ENCODE assay signal across 13 cellular contexts in genomic region chr7:33495207-33495606, GRCh38.
DNase-seq lines count a peak whose midpoint lies in the region; TF ChIP-seq lines count a peak whose summit lies in the region.
"Had no signal": no experiment of that assay in that cellular context is flagged by ENCODE, and none has a peak within 500 bp of the region (broad histone marks: within the 10 kb centered on the region; RNA-seq: fewer than 3 reads in every experiment).

No MANE protein-coding gene starts in this region.

- H3K27me3 ChIP-seq in HUES48 (ENCODE audit: control insufficient read depth, insufficient read depth, low read length) (no peaks in the 10 kb centered on the region), endodermal cell (ENCODE audit: control insufficient read depth, insufficient read depth, low read length, poor library complexity, severe bottlenecking) (no peaks in the 10 kb centered on the region)
- H3K27me3 ChIP-seq: BE2C had no signal

- H3K4me1 Mint-ChIP-seq in endodermal cell, result peaks cover 10% of the 10 kb centered on the region
- peaks cover 20% of the 10 kb centered on the region for H3K4me1 Mint-ChIP-seq in nephron progenitor cell
- H3K4me1 Mint-ChIP-seq: T-cell had no signal

- H3K9ac ChIP-seq in HUES48 (ENCODE audit: low read depth, low read length), result no peak overlapping the region
- H3K9ac ChIP-seq in endodermal cell (ENCODE audit: extremely low read depth, low read length, poor library complexity, severe bottlenecking), result no peak overlapping the region

- H3K27ac ChIP-seq in HUES48 (ENCODE audit: low read depth, low read length), result peak overlapping the region; percentile 74
- peak overlapping the region; percentile 71 for H3K27ac ChIP-seq in endodermal cell (ENCODE audit: low read depth, low read length)
- H3K27ac ChIP-seq in mesodermal cell (ENCODE audit: low read depth, low read length, severe bottlenecking), result peak overlapping the region; percentile 17

- no peak overlapping the region for H3K4me3 ChIP-seq in HUES48 (ENCODE audit: low read depth, low read length)
- no peak overlapping the region for H3K4me3 ChIP-seq in endodermal cell (ENCODE audit: low read length)
- H3K4me3 ChIP-seq in mesodermal cell (ENCODE audit: extremely low read depth, insufficient read depth, low read length, poor library complexity, severe bottlenecking), result no peak overlapping the region

- peaks cover 2% of the 10 kb centered on the region for H3K27me3 Mint-ChIP-seq in endodermal cell (ENCODE audit: insufficient read depth)
- H3K27me3 Mint-ChIP-seq in nephron progenitor cell (ENCODE audit: low read depth, poor library complexity), result no peaks in the 10 kb centered on the region
- H3K27me3 Mint-ChIP-seq: T-cell had no signal

- H3K9me3 Mint-ChIP-seq in endodermal cell (no peaks in the 10 kb centered on the region), nephron progenitor cell (no peaks in the 10 kb centered on the region)
- H3K9me3 Mint-ChIP-seq: T-cell had no signal

- H3K27ac Mint-ChIP-seq in endodermal cell (no peak overlapping the region), nephron progenitor cell (no peak overlapping the region)
- H3K27ac Mint-ChIP-seq: T-cell had no signal

- DNase-seq in AG08396 (ENCODE audit: low spot score) (peak; percentile 12), endodermal cell (no peak), SW480 (ENCODE audit: low spot score) (no peak), nephron progenitor cell (no peak), NCI-H345 treated with DMSO at 0.1 percent for 48 hours (lab: John Stamatoyannopoulos, UW; ENCODE audit: unreplicated experiment) (no peak), NCI-H1436 treated with DMSO at 0.1 percent for 48 hours (lab: John Stamatoyannopoulos, UW) (no peak)
- DNase-seq: activated effector memory CD4-positive, alpha-beta T cell treated with Interleukin-2 at 50 U/mL for 16 hours; BE2C; Karpas-422; nucleus accumbens; T-cell had no signal

- H3K9me3 ChIP-seq in HUES48 (ENCODE audit: control insufficient read depth, insufficient read depth, low read length) (no peaks in the 10 kb centered on the region), endodermal cell (ENCODE audit: control insufficient read depth, low read length) (no peaks in the 10 kb centered on the region), mesodermal cell (ENCODE audit: control insufficient read depth, low read length) (no peaks in the 10 kb centered on the region)
- H3K9me3 ChIP-seq: BE2C had no signal

- H3K4me1 ChIP-seq in HUES48 (ENCODE audit: control insufficient read depth, insufficient read depth, low read length) (peaks cover 52% of the 10 kb centered on the region), endodermal cell (ENCODE audit: control insufficient read depth, insufficient read depth, low read length) (no peaks in the 10 kb centered on the region), mesodermal cell (ENCODE audit: control insufficient read depth, insufficient read depth, low read length, poor library complexity, severe bottlenecking) (peaks cover 10% of the 10 kb centered on the region)
- H3K4me1 ChIP-seq: BE2C had no signal

- no peaks in the 10 kb centered on the region for H3K36me3 ChIP-seq in HUES48 (ENCODE audit: control insufficient read depth, insufficient read depth, low read length)
- H3K36me3 ChIP-seq in endodermal cell (ENCODE audit: control insufficient read depth, insufficient read depth, low read length), result no peaks in the 10 kb centered on the region
- no peaks in the 10 kb centered on the region for H3K36me3 ChIP-seq in mesodermal cell (ENCODE audit: control insufficient read depth, insufficient read depth, low read length)
- H3K36me3 ChIP-seq: BE2C had no signal

- no peak overlapping the region for H3K4me3 Mint-ChIP-seq in endodermal cell
- no peak overlapping the region for H3K4me3 Mint-ChIP-seq in nephron progenitor cell
- H3K4me3 Mint-ChIP-seq: T-cell had no signal

- WGBS in endodermal cell (ENCODE audit: insufficient coverage in 1 of 2, insufficient read length in 1 of 2), 2 experiments, result 56 to 81% methylated on average over 1 to 5 of the region's 5 CpGs
- 40 to 50% methylated on average over 1 of the region's 5 CpGs for WGBS in mesodermal cell (ENCODE audit: insufficient coverage in 2 of 2), 2 experiments

- H3K36me3 Mint-ChIP-seq in endodermal cell (ENCODE audit: low read depth) (no peaks in the 10 kb centered on the region), nephron progenitor cell (ENCODE audit: low read depth) (no peaks in the 10 kb centered on the region)

- no peak for TF ChIP-seq CTCF in endodermal cell (conservative IDR thresholded peaks at IDR 0.05)
- TF ChIP-seq CTCF in nephron progenitor cell (IDR thresholded peaks at IDR 0.05), result no peak

Comparison
In these comparisons a context has a peak if more than half of its experiments do, and no peak if none do; other contexts are left out.
1. H3K27ac ChIP-seq: peak in every context shown above with its lines; median percentile 74 in HUES48; 71 in endodermal cell; 17 in mesodermal cell.